In genomic region chr16:6643083-6643686, GRCh38 we compare ENCODE assay signal across 8 cellular contexts.
DNase-seq lines count a peak whose midpoint lies in the region; ATAC-seq and TF ChIP-seq lines count a peak whose summit lies in the region.

No MANE protein-coding gene starts in this region.

- TF ChIP-seq CTCF in epithelial cell of proximal tubule (conservative IDR thresholded peaks at IDR 0.05; ENCODE audit: low read depth, low read length) (peak; percentile 86), natural killer cell (IDR thresholded peaks at IDR 0.05) (peak; percentile 68), tibial artery (IDR thresholded peaks at IDR 0.05) (peak; percentile 73 to 80)

- no peak overlapping the region for H3K27ac ChIP-seq in tibial artery

- H3K4me3 Mint-ChIP-seq in activated CD4-positive, alpha-beta T cell treated with anti-CD3 and anti-CD28 coated beads for 36 hours: no peak overlapping the region
- no peak overlapping the region for H3K4me3 Mint-ChIP-seq in natural killer cell

- intact Hi-C loops in left cardiac atrium (cut with DNase I) (loop anchor here in 1 of 2 donors (5.0 to 10.0 kb wide), 2 partner anchors 1138 to 1406 kb away; no protein-coding TSS in a partner anchor), left ventricle myocardium superior (cut with micrococcal nuclease) (no loop called here), natural killer cell (cut with micrococcal nuclease) (no loop called here), tibial artery (cut with DNase I; ENCODE audit: low total_unique reads) (loop anchor here (10.0 kb wide), 1 partner anchor 1408 kb away; no protein-coding TSS in a partner anchor)
- intact Hi-C loops in activated CD4-positive, alpha-beta T cell treated with anti-CD3 and anti-CD28 coated beads for 36 hours (cut with DNase I, micrococcal nuclease): loop anchor here in 1 of 2 experiments (1.0 to 5.0 kb wide), 5 partner anchors 626 to 1404 kb away; no protein-coding TSS in a partner anchor

- H3K36me3 ChIP-seq in tibial artery: no peaks in the 10 kb centered on the region

- H3K4me3 ChIP-seq in epithelial cell of proximal tubule (ENCODE audit: low read depth, low read length) (no peak overlapping the region), tibial artery (no peak overlapping the region)

- CTCF ChIA-PET in activated CD4-positive, alpha-beta T cell treated with anti-CD3 and anti-CD28 coated beads for 36 hours (lab: Charles Lee): interaction anchor here (0.5 to 1.8 kb wide), 8 partner anchors 13 to 1908 kb away, joined by 3 to 5 read pairs (median 3); no protein-coding TSS in a partner anchor

- peaks cover 3% of the 10 kb centered on the region for H3K4me1 Mint-ChIP-seq in activated CD4-positive, alpha-beta T cell treated with anti-CD3 and anti-CD28 coated beads for 36 hours
- H3K4me1 Mint-ChIP-seq in natural killer cell: peaks cover 0 to 4% of the 10 kb centered on the region in 2 donors

- no peak overlapping the region for H3K27ac Mint-ChIP-seq in activated CD4-positive, alpha-beta T cell treated with anti-CD3 and anti-CD28 coated beads for 36 hours
- H3K27ac Mint-ChIP-seq in natural killer cell: no peak overlapping the region

- H3K9me3 Mint-ChIP-seq in activated CD4-positive, alpha-beta T cell treated with anti-CD3 and anti-CD28 coated beads for 36 hours (ENCODE audit: low read depth): no peaks in the 10 kb centered on the region
- H3K9me3 Mint-ChIP-seq in natural killer cell: no peaks in the 10 kb centered on the region

- DNase-seq in left cardiac atrium (peak; percentile 23), left ventricle myocardium superior (no peak), NCI-H146 treated with DMSO at 0.1 percent for 48 hours (lab: John Stamatoyannopoulos, UW; ENCODE audit: unreplicated experiment) (peak; percentile 4), epithelial cell of proximal tubule (ENCODE audit: low read depth) (peak; percentile 10), natural killer cell (peak; percentile 15), tibial artery (peak in 1 of 2 donors; percentile 55)
- DNase-seq in activated CD4-positive, alpha-beta T cell treated with anti-CD3 and anti-CD28 coated beads for 36 hours: peak; percentile 63

- no peaks in the 10 kb centered on the region for H3K36me3 Mint-ChIP-seq in activated CD4-positive, alpha-beta T cell treated with anti-CD3 and anti-CD28 coated beads for 36 hours (ENCODE audit: low read depth)
- H3K36me3 Mint-ChIP-seq in natural killer cell: no peaks in the 10 kb centered on the region

- peaks cover 0 to 17% of the 10 kb centered on the region in 2 donors for H3K27me3 ChIP-seq in tibial artery

- ATAC-seq in left cardiac atrium (no peak), left ventricle myocardium superior (no peak), natural killer cell (peak in 1 of 3 donors; percentile 45), GM19328 (IDR thresholded peaks at IDR 0.05; ENCODE audit: unreplicated experiment) (no peak)
- no peak for ATAC-seq in activated CD4-positive, alpha-beta T cell treated with anti-CD3 and anti-CD28 coated beads for 36 hours

- no peaks in the 10 kb centered on the region for H3K4me1 ChIP-seq in tibial artery

- peaks cover 9% of the 10 kb centered on the region for H3K27me3 Mint-ChIP-seq in activated CD4-positive, alpha-beta T cell treated with anti-CD3 and anti-CD28 coated beads for 36 hours
- peaks cover 0 to 5% of the 10 kb centered on the region in 2 donors for H3K27me3 Mint-ChIP-seq in natural killer cell (ENCODE audit: low read depth in 2 of 2)

- H3K9me3 ChIP-seq in tibial artery: no peaks in the 10 kb centered on the region

- POLR2A ChIA-PET in activated CD4-positive, alpha-beta T cell treated with anti-CD3 and anti-CD28 coated beads for 36 hours (lab: Charles Lee): no interaction called here
